8 cellular contexts compared by ENCODE assay signal in genomic region chr5:131413605-131414559, GRCh38.
DNase-seq lines count a peak whose midpoint lies in the region; ATAC-seq and TF ChIP-seq lines count a peak whose summit lies in the region.

No MANE protein-coding gene starts in this region.

- H3K4me3 ChIP-seq in upper lobe of left lung, result no peak overlapping the region

- peak; percentile 84 for ATAC-seq in GM19467 (IDR thresholded peaks at IDR 0.05; ENCODE audit: unreplicated experiment)
- ATAC-seq in HG03354 (IDR thresholded peaks at IDR 0.05; ENCODE audit: poor library complexity, severe bottlenecking, unreplicated experiment), result peak; percentile 79
- ATAC-seq in upper lobe of left lung (ENCODE audit: low FRiP score in 2 of 2), result no peak

- TF ChIP-seq EP300 in upper lobe of left lung (IDR thresholded peaks at IDR 0.05), result no peak

- H3K27ac ChIP-seq in angular gyrus (ENCODE audit: low read depth, low read length), result peak overlapping the region; percentile 15
- H3K27ac ChIP-seq in upper lobe of left lung, result no peak overlapping the region

- DNase-seq in GM10248 (ENCODE audit: extremely low spot score) (peak; percentile 42), HCEC 1CT (no peak), NCI-H1417 (lab: John Stamatoyannopoulos, UW) (no peak), cerebellar cortex (ENCODE audit: low spot score) (no peak), upper lobe of left lung (no peak)

- H3K4me1 ChIP-seq in upper lobe of left lung, result no peaks in the 10 kb centered on the region

- TF ChIP-seq CTCF in GM10248 (IDR thresholded peaks at IDR 0.05; ENCODE audit: control extremely low read depth, extremely low read depth, low read depth, missing control alignments), result no peak
- TF ChIP-seq CTCF in upper lobe of left lung (IDR thresholded peaks at IDR 0.05), result no peak

- POLR2A ChIA-PET in GM10248 (lab: Yijun Ruan, JAX), result interaction anchor here (0.6 kb wide), 1 partner anchor 63 kb away, joined by 3 read pairs; no protein-coding TSS in a partner anchor

- CTCF ChIA-PET in GM10248 (lab: Yijun Ruan, JAX), result interaction anchor here (0.9 to 2.9 kb wide), 8 partner anchors 7 to 594 kb away, joined by 3 to 13 read pairs (median 5); partner anchors contain the start of gene HINT1

- no peaks in the 10 kb centered on the region for H3K9me3 ChIP-seq in upper lobe of left lung

- H3K27me3 ChIP-seq in upper lobe of left lung, result no peaks in the 10 kb centered on the region

- 79 to 80% methylated on average over 4 of the region's 4 CpGs for WGBS in upper lobe of left lung, 2 donors

- no peak for TF ChIP-seq POLR2A in upper lobe of left lung (IDR thresholded peaks at IDR 0.05)

- peaks cover 0 to 4% (median 0%) of the 10 kb centered on the region in 4 donors for H3K36me3 ChIP-seq in upper lobe of left lung

Comparison
In these comparisons a context has a peak if more than half of its experiments do, and no peak if none do; other contexts are left out.
1. ATAC-seq: peak in GM19467 (single experiment) and HG03354 (single experiment); none in upper lobe of left lung (0 of 2).